ENCODE assay signal across 1 cellular context in the genomic region with DNA sequence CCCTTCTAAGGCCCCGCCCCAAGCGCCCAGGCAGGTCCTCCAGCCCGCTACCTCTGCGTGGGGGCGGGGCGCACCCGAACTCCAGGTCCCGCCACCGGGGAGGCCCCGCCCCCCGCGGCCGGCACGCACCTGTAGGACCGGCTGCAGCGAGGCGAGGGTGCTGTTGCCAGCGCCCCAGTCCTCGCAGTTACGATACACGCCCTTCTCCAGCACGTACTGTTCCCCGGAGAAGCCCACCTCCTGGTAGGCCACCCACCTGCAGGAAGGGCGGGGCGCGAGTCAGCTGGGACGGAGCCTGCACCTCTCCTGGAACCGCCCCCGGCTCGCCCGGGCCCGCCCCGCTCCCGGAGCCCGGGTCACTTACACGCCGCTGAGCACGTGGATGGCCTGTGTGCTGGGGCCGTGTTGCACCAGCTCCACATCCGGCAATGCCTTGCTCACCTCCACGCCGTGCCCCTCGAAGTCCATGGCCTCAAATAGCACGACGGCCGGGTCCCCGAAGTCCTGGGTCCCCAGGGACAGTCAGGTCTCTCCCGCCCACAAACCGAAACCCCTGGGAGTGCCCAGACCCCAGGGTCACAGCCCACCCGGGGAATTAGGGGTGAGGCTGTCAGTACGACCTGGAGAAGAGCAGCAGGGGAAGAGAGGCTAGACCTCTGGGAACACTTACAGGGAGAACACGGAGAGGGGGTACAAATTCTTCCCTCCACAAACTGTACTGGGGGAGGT.
TF ChIP-seq lines count a peak whose summit lies in the region.

No MANE protein-coding gene starts in this region.

TF ChIP-seq in K562, 482 proteins besides CTCF, POLR2A, EP300 and RAD21 (continued from another document and continues in another):
- TF ChIP-seq SIX5 (IDR thresholded peaks at IDR 0.05; ENCODE audit: borderline replicate concordance in 1 of 2, insufficient read depth in 1 of 2, low read depth in 1 of 2, low read length in 2 of 2) (no peak), L3MBTL2 (IDR thresholded peaks at IDR 0.05) (peak; percentile 100), POLR2B (IDR thresholded peaks at IDR 0.05; ENCODE audit: low read depth, partially characterized antibody) (peak; percentile 63), NFE2L1 (tag; IDR thresholded peaks at IDR 0.05; ENCODE audit: borderline replicate concordance, low read depth) (no peak), ZNF24 (IDR thresholded peaks at IDR 0.05) (peak; percentile 72), MAZ (CRISPR knock-in tag; conservative IDR thresholded peaks at IDR 0.05 in 1 of 2, IDR thresholded peaks at IDR 0.05 in 1 of 2) (peak; percentile 89 to 98), PATZ1 (CRISPR knock-in tag; IDR thresholded peaks at IDR 0.05; ENCODE audit: borderline replicate concordance) (peak; percentile 76), FOXM1 (IDR thresholded peaks at IDR 0.05; ENCODE audit: low read depth) (no peak), FOXM1 (CRISPR knock-in tag; IDR thresholded peaks at IDR 0.05; ENCODE audit: low read depth) (peak; percentile 95), PTRF (tag; IDR thresholded peaks at IDR 0.05) (peak; percentile 82), MLX (CRISPR knock-in tag; conservative IDR thresholded peaks at IDR 0.05) (peak; percentile 68 to 94; a peak in 3 of 4 replicates), CEBPB (tag; IDR thresholded peaks at IDR 0.05) (peak; percentile 50), PYGO2 (tag; IDR thresholded peaks at IDR 0.05) (peak; percentile 89), ZNF165 (CRISPR knock-in tag; IDR thresholded peaks at IDR 0.05; ENCODE audit: borderline replicate concordance) (peak; percentile 86; the same call in 1 of the 2 replicates), JUND (IDR thresholded peaks at IDR 0.05; ENCODE audit: borderline replicate concordance, low read depth, low read length) (0 out of 2 replicates have a peak, but pooled peaks have one; percentile 19), JUND (tag; IDR thresholded peaks at IDR 0.05; ENCODE audit: borderline replicate concordance, low read depth, low read length) (peak; percentile 65; the same call in 1 of the 3 replicates), NFIC (IDR thresholded peaks at IDR 0.05) (peak; percentile 29), ZNF507 (tag; conservative IDR thresholded peaks at IDR 0.05) (no peak; the same call in 1 of the 2 replicates), ZNF717 (CRISPR knock-in tag; IDR thresholded peaks at IDR 0.05) (no peak), SIN3A (IDR thresholded peaks at IDR 0.05; ENCODE audit: borderline replicate concordance in 2 of 2, control insufficient read depth in 1 of 2, low read depth in 2 of 2, low read length in 2 of 2) (peak; percentile 81 to 91; a peak in 2 of 4 replicates), PHB (CRISPR knock-in tag; IDR thresholded peaks at IDR 0.05) (no peak), ZBTB1 (CRISPR knock-in tag; IDR thresholded peaks at IDR 0.05; ENCODE audit: borderline replicate concordance, low read depth) (peak; percentile 79), ZNF232 (CRISPR knock-in tag; IDR thresholded peaks at IDR 0.05) (peak; percentile 94), CLOCK (CRISPR knock-in tag; IDR thresholded peaks at IDR 0.05; ENCODE audit: borderline replicate concordance) (0 out of 2 replicates have a peak, but pooled peaks have one; percentile 79), NONO (IDR thresholded peaks at IDR 0.05; ENCODE audit: low read depth in 2 of 2, low read length in 1 of 2) (no peak)
- TF ChIP-seq, protein P1, sequence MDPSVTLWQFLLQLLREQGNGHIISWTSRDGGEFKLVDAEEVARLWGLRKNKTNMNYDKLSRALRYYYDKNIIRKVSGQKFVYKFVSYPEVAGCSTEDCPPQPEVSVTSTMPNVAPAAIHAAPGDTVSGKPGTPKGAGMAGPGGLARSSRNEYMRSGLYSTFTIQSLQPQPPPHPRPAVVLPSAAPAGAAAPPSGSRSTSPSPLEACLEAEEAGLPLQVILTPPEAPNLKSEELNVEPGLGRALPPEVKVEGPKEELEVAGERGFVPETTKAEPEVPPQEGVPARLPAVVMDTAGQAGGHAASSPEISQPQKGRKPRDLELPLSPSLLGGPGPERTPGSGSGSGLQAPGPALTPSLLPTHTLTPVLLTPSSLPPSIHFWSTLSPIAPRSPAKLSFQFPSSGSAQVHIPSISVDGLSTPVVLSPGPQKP (CRISPR knock-in tag; IDR thresholded peaks at IDR 0.05), result no peak; the same call in 1 of the 2 replicates
- TF ChIP-seq, protein P2, sequence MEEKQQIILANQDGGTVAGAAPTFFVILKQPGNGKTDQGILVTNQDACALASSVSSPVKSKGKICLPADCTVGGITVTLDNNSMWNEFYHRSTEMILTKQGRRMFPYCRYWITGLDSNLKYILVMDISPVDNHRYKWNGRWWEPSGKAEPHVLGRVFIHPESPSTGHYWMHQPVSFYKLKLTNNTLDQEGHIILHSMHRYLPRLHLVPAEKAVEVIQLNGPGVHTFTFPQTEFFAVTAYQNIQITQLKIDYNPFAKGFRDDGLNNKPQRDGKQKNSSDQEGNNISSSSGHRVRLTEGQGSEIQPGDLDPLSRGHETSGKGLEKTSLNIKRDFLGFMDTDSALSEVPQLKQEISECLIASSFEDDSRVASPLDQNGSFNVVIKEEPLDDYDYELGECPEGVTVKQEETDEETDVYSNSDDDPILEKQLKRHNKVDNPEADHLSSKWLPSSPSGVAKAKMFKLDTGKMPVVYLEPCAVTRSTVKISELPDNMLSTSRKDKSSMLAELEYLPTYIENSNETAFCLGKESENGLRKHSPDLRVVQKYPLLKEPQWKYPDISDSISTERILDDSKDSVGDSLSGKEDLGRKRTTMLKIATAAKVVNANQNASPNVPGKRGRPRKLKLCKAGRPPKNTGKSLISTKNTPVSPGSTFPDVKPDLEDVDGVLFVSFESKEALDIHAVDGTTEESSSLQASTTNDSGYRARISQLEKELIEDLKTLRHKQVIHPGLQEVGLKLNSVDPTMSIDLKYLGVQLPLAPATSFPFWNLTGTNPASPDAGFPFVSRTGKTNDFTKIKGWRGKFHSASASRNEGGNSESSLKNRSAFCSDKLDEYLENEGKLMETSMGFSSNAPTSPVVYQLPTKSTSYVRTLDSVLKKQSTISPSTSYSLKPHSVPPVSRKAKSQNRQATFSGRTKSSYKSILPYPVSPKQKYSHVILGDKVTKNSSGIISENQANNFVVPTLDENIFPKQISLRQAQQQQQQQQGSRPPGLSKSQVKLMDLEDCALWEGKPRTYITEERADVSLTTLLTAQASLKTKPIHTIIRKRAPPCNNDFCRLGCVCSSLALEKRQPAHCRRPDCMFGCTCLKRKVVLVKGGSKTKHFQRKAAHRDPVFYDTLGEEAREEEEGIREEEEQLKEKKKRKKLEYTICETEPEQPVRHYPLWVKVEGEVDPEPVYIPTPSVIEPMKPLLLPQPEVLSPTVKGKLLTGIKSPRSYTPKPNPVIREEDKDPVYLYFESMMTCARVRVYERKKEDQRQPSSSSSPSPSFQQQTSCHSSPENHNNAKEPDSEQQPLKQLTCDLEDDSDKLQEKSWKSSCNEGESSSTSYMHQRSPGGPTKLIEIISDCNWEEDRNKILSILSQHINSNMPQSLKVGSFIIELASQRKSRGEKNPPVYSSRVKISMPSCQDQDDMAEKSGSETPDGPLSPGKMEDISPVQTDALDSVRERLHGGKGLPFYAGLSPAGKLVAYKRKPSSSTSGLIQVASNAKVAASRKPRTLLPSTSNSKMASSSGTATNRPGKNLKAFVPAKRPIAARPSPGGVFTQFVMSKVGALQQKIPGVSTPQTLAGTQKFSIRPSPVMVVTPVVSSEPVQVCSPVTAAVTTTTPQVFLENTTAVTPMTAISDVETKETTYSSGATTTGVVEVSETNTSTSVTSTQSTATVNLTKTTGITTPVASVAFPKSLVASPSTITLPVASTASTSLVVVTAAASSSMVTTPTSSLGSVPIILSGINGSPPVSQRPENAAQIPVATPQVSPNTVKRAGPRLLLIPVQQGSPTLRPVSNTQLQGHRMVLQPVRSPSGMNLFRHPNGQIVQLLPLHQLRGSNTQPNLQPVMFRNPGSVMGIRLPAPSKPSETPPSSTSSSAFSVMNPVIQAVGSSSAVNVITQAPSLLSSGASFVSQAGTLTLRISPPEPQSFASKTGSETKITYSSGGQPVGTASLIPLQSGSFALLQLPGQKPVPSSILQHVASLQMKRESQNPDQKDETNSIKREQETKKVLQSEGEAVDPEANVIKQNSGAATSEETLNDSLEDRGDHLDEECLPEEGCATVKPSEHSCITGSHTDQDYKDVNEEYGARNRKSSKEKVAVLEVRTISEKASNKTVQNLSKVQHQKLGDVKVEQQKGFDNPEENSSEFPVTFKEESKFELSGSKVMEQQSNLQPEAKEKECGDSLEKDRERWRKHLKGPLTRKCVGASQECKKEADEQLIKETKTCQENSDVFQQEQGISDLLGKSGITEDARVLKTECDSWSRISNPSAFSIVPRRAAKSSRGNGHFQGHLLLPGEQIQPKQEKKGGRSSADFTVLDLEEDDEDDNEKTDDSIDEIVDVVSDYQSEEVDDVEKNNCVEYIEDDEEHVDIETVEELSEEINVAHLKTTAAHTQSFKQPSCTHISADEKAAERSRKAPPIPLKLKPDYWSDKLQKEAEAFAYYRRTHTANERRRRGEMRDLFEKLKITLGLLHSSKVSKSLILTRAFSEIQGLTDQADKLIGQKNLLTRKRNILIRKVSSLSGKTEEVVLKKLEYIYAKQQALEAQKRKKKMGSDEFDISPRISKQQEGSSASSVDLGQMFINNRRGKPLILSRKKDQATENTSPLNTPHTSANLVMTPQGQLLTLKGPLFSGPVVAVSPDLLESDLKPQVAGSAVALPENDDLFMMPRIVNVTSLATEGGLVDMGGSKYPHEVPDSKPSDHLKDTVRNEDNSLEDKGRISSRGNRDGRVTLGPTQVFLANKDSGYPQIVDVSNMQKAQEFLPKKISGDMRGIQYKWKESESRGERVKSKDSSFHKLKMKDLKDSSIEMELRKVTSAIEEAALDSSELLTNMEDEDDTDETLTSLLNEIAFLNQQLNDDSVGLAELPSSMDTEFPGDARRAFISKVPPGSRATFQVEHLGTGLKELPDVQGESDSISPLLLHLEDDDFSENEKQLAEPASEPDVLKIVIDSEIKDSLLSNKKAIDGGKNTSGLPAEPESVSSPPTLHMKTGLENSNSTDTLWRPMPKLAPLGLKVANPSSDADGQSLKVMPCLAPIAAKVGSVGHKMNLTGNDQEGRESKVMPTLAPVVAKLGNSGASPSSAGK (IDR thresholded peaks at IDR 0.05), result peak; percentile 100
- TF ChIP-seq, protein P3, sequence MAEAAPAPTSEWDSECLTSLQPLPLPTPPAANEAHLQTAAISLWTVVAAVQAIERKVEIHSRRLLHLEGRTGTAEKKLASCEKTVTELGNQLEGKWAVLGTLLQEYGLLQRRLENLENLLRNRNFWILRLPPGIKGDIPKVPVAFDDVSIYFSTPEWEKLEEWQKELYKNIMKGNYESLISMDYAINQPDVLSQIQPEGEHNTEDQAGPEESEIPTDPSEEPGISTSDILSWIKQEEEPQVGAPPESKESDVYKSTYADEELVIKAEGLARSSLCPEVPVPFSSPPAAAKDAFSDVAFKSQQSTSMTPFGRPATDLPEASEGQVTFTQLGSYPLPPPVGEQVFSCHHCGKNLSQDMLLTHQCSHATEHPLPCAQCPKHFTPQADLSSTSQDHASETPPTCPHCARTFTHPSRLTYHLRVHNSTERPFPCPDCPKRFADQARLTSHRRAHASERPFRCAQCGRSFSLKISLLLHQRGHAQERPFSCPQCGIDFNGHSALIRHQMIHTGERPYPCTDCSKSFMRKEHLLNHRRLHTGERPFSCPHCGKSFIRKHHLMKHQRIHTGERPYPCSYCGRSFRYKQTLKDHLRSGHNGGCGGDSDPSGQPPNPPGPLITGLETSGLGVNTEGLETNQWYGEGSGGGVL (CRISPR knock-in tag; IDR thresholded peaks at IDR 0.05), result peak; percentile 70
- TF ChIP-seq, protein P4, sequence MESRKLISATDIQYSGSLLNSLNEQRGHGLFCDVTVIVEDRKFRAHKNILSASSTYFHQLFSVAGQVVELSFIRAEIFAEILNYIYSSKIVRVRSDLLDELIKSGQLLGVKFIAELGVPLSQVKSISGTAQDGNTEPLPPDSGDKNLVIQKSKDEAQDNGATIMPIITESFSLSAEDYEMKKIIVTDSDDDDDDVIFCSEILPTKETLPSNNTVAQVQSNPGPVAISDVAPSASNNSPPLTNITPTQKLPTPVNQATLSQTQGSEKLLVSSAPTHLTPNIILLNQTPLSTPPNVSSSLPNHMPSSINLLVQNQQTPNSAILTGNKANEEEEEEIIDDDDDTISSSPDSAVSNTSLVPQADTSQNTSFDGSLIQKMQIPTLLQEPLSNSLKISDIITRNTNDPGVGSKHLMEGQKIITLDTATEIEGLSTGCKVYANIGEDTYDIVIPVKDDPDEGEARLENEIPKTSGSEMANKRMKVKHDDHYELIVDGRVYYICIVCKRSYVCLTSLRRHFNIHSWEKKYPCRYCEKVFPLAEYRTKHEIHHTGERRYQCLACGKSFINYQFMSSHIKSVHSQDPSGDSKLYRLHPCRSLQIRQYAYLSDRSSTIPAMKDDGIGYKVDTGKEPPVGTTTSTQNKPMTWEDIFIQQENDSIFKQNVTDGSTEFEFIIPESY (CRISPR knock-in tag; IDR thresholded peaks at IDR 0.05), result peak; percentile 94
